ENCODE assay signal across 8 cellular contexts in the genomic region with DNA sequence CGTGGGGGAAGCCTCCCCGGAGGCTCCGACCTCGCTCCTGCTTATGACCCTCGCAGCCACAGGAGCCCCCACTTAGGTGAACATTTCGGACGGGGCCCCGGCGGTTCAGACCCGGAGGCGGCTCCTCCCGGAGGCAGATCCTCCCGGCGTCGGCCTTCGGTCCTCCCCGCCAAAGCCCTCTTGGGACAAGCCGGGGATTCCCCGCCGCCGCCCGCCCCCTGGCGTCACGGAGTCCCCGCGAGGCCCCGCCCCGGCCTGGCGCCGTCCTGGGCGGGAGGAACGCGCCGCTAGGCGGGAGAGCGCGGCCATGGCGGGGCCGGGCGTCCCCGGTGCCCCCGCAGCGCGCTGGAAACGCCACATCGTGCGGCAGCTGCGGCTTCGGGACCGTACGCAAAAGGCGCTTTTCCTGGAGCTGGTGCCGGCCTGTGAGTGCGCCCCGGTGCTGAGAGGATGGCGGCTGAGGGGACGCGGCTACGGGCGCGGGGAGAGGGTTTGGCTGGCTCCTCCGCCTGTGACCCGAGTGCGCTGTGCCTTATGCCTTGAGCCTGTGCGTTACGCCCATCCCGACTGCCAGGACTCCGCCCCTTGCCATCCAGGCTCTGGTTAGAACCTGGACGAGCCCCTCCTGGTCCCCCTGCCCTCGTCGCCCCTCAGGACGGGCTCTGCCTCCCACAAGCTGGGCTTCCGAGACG. TPM values are rescaled to one million over a fixed set of nuclear protein-coding genes. Genes with fewer than 3 reads are reported as not detected.
DNase-seq lines count a peak whose midpoint lies in the region; ATAC-seq and TF ChIP-seq lines count a peak whose summit lies in the region.

A gene with protein sequence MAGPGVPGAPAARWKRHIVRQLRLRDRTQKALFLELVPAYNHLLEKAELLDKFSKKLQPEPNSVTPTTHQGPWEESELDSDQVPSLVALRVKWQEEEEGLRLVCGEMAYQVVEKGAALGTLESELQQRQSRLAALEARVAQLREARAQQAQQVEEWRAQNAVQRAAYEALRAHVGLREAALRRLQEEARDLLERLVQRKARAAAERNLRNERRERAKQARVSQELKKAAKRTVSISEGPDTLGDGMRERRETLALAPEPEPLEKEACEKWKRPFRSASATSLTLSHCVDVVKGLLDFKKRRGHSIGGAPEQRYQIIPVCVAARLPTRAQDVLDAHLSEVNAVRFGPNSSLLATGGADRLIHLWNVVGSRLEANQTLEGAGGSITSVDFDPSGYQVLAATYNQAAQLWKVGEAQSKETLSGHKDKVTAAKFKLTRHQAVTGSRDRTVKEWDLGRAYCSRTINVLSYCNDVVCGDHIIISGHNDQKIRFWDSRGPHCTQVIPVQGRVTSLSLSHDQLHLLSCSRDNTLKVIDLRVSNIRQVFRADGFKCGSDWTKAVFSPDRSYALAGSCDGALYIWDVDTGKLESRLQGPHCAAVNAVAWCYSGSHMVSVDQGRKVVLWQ (plus strand): TSS at position 273 of the 692 bp plus-strand sequence. CDS start 35 bp downstream, at position 308.

- H3K27me3 ChIP-seq in body of pancreas (no peaks in the 10 kb centered on the region), iPS-18a (ENCODE audit: control insufficient read depth, insufficient read depth, low read length) (peaks cover 10% of the 10 kb centered on the region), skeletal muscle satellite cell (ENCODE audit: control insufficient read depth, insufficient read depth, low read length) (no peaks in the 10 kb centered on the region)

- peaks cover 23% of the 10 kb centered on the region for H3K4me1 ChIP-seq in body of pancreas
- peaks cover 18% of the 10 kb centered on the region for H3K4me1 ChIP-seq in iPS-18a (ENCODE audit: control insufficient read depth, low read depth, low read length)
- H3K4me1 ChIP-seq in skeletal muscle satellite cell (ENCODE audit: control insufficient read depth, insufficient read depth, low read length) = peaks cover 30% of the 10 kb centered on the region

- H3K9ac ChIP-seq in iPS-18a (ENCODE audit: low read length) (peak within 1 kb of the TSS; percentile 86), skeletal muscle satellite cell (ENCODE audit: low read depth, low read length) (peak within 1 kb of the TSS; percentile 98)

- peak within 1 kb of the TSS; percentile 95 to 99 (median 98) for H3K27ac ChIP-seq in body of pancreas
- peak within 1 kb of the TSS; percentile 88 for H3K27ac ChIP-seq in iPS-18a (ENCODE audit: low read length)

- peak in 6 of 7 experiments; percentile 22 to 66 (median 38) for TF ChIP-seq CTCF in body of pancreas (IDR thresholded peaks at IDR 0.05)

- intact Hi-C loops in body of pancreas (cut with DNase I) = no loop called here

- peak; percentile 76 to 85 for DNase-seq in NCI-H2081 (lab: John Stamatoyannopoulos, UW)
- no peak for DNase-seq in NCI-H2081 treated with DMSO at 0.1 percent for 48 hours (lab: John Stamatoyannopoulos, UW)
- peak; percentile 49 for DNase-seq in NCI-H2029 treated with DMSO at 0.1 percent for 48 hours (lab: John Stamatoyannopoulos, UW)
- peak; percentile 93 for DNase-seq in UCSD-AML1 (lab: John Stamatoyannopoulos, UW; ENCODE audit: unreplicated experiment)
- DNase-seq in body of pancreas = peak; percentile 84 to 89 (median 86)

- peaks cover 0 to 2% of the 10 kb centered on the region in 2 donors for H3K36me3 ChIP-seq in body of pancreas (replicated peaks in 1 of 2; ENCODE audit: insufficient read depth in 1 of 2, low read depth in 2 of 2)
- H3K36me3 ChIP-seq in iPS-18a (ENCODE audit: control insufficient read depth, low read depth, low read length) = peaks cover under 1% of the 10 kb centered on the region
- peaks cover 5% of the 10 kb centered on the region for H3K36me3 ChIP-seq in skeletal muscle satellite cell (ENCODE audit: insufficient read depth, low read length)

- peak; percentile 67 to 81 (median 76) for TF ChIP-seq POLR2A in body of pancreas (IDR thresholded peaks at IDR 0.05)

- H3K4me3 ChIP-seq in body of pancreas (peak within 1 kb of the TSS; percentile 50 to 69), iPS-18a (ENCODE audit: low read length) (peak within 1 kb of the TSS; percentile 82), skeletal muscle satellite cell (ENCODE audit: low read length) (peak within 1 kb of the TSS; percentile 98)

- H3K4me2 ChIP-seq in skeletal muscle satellite cell (ENCODE audit: low read length) = peak within 1 kb of the TSS; percentile 86

- H3K9me3 ChIP-seq in body of pancreas (no peaks in the 10 kb centered on the region), iPS-18a (ENCODE audit: control insufficient read depth, low read depth, low read length) (no peaks in the 10 kb centered on the region), skeletal muscle satellite cell (replicated peaks; ENCODE audit: low read length) (no peaks in the 10 kb centered on the region)

- peak; percentile 68 for ATAC-seq in HG02885 (IDR thresholded peaks at IDR 0.05; ENCODE audit: poor library complexity, unreplicated experiment)
- peak; percentile 94 for ATAC-seq in body of pancreas

- WGBS in body of pancreas, 2 donors = 0% methylated on average over 3 to 57 of the region's 74 CpGs

RNA-seq across cellular contexts. Expression of the gene that starts here (rescaled TPM):
- total RNA-seq in body of pancreas = 10 to 100 TPM; 27.5 to 28.3 TPM
- total RNA-seq in skeletal muscle satellite cell (2012; rRNA removed) = 6.6 and 7.9 TPM in 2 replicates
